ENCODE assay signal across 33 cellular contexts in the genomic region with DNA sequence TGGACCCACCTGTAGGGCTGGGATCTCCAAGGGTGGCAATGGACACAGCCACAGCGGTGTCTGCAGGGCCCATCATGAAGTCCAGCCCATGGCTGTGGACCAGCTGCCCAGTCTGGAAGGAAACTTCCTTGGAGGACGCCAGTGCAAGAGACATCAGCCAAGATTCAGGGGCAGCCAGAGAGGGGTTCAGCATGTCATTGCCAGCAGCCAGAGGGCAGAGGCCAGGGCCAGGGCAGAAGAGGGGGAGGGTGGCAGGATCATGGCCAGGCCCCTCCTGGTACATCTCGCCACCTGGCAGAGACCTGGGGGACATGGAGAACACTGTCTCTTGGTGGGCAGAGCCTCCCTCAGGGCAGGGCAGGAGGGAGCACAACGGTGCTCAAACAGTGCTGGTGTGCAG. TPM values are rescaled to one million over a fixed set of nuclear protein-coding genes. Genes with fewer than 3 reads are reported as not detected.
"Had no signal": no experiment of that assay in that cellular context is flagged by ENCODE, and none has a peak within 500 bp of the region (broad histone marks: within the 10 kb centered on the region; RNA-seq: fewer than 3 reads in every experiment).

No MANE protein-coding gene starts in this region.

- ATAC-seq: activated CD4-positive, alpha-beta T cell treated with anti-CD3 and anti-CD28 coated beads for 36 hours; activated CD4-positive, CD25-positive, alpha-beta regulatory T cell treated with anti-CD3 and anti-CD28 coated beads, Interleukin-2, amount 50 U/mL, for 24 hours; activated CD8-positive, alpha-beta memory T cell treated with anti-CD3 and anti-CD28 coated beads, Interleukin-2, amount 10 ng/mL, durations not matched to agents 7 days and 5 days; activated CD8-positive, alpha-beta T cell treated with anti-CD3 and anti-CD28 coated beads, Interleukin-2, amount 10 ng/mL, durations not matched to agents 7 days and 5 days; activated naive CD8-positive, alpha-beta T cell treated with anti-CD3 and anti-CD28 coated beads, Interleukin-2, amount 50 U/mL, for 24 hours; WTC11 had no signal

- DNase-seq: activated CD4-positive, alpha-beta memory T cell treated with anti-CD3 and anti-CD28 coated beads, Interleukin-2, amount 10 ng/mL, durations not matched to agents 7 days and 5 days; activated CD4-positive, alpha-beta T cell treated with anti-CD3 and anti-CD28 coated beads for 1 hour; activated CD4-positive, alpha-beta T cell treated with anti-CD3 and anti-CD28 coated beads for 36 hours; activated CD4-positive, alpha-beta T cell treated with anti-CD3 and anti-CD28 coated beads for 48 hours; activated CD4-positive, alpha-beta T cell treated with anti-CD3 and anti-CD28 coated beads, Interleukin-2, amount 10 ng/mL, durations not matched to agents 7 days and 5 days; activated CD4-positive, alpha-beta T cell treated with anti-CD3 and anti-CD28 coated beads, Interleukin-2, amount 50 U/mL, for 48 hours; activated CD4-positive, CD25-positive, alpha-beta regulatory T cell; activated CD8-positive, alpha-beta memory T cell treated with anti-CD3 and anti-CD28 coated beads for 24 hours; activated CD8-positive, alpha-beta memory T cell treated with anti-CD3 and anti-CD28 coated beads, Interleukin-2, amount 10 ng/mL, durations not matched to agents 7 days and 5 days; activated CD8-positive, alpha-beta memory T cell treated with anti-CD3 and anti-CD28 coated beads, Interleukin-2, amount 50 U/mL, for 48 hours; activated CD8-positive, alpha-beta T cell treated with anti-CD3 and anti-CD28 coated beads, Interleukin-2, amount 10 ng/mL, durations not matched to agents 7 days and 5 days; activated effector memory CD4-positive, alpha-beta T cell treated with Interleukin-2 at 50 U/mL for 16 hours; activated gamma-delta T cell; activated naive CD4-positive, alpha-beta T cell treated with anti-CD3 and anti-CD28 coated beads, Interleukin-2, amount 10 ng/mL, durations not matched to agents 7 days and 5 days; activated naive CD4-positive, alpha-beta T cell treated with Interleukin-2 at 50 U/mL for 16 hours; activated naive CD8-positive, alpha-beta T cell treated with anti-CD3 and anti-CD28 coated beads, Interleukin-2, amount 10 ng/mL, durations not matched to agents 7 days and 5 days; activated naive CD8-positive, alpha-beta T cell treated with anti-CD3 and anti-CD28 coated beads, Interleukin-2, amount 50 U/mL, for 24 hours; activated T-cell treated with anti-CD3 and anti-CD28 coated beads, Interleukin-2, amount 50 U/mL, for 24 hours; activated T-cell treated with anti-CD3 and anti-CD28 coated beads, Interleukin-2, amount 50 U/mL, for 48 hours; amygdala; anterior cingulate cortex; caudate nucleus; cerebellar nuclear complex; T-helper 1 cell; T-helper 2 cell; T-helper 9 cell; WERI-Rb-1 had no signal

- H3K4me3 ChIP-seq: ascending aorta, cardiac muscle cell had no signal

- H3K4me1 ChIP-seq: ascending aorta had no signal

- H3K36me3 ChIP-seq: ascending aorta, cardiac muscle cell, WERI-Rb-1 had no signal

- H3K27me3 ChIP-seq: ascending aorta, cardiac muscle cell had no signal

- H3K27ac ChIP-seq: ascending aorta, cardiac muscle cell, WERI-Rb-1 had no signal

RNA-seq across cellular contexts. Expression of a gene that starts 10.2 kb away (rescaled TPM):
- total RNA-seq: activated CD4-positive, alpha-beta memory T cell treated with anti-CD3 and anti-CD28 coated beads, Interleukin-2, amount 10 ng/mL, durations not matched to agents 7 days and 5 days; activated CD4-positive, alpha-beta T cell treated with anti-CD3 and anti-CD28 coated beads for 36 hours; activated CD4-positive, alpha-beta T cell treated with anti-CD3 and anti-CD28 coated beads, Interleukin-2, amount 10 ng/mL, durations not matched to agents 7 days and 5 days; activated CD8-positive, alpha-beta memory T cell treated with anti-CD3 and anti-CD28 coated beads, Interleukin-2, amount 10 ng/mL, durations not matched to agents 7 days and 5 days; activated CD8-positive, alpha-beta T cell treated with anti-CD3 and anti-CD28 coated beads, Interleukin-2, amount 10 ng/mL, durations not matched to agents 7 days and 5 days; activated naive CD8-positive, alpha-beta T cell treated with anti-CD3 and anti-CD28 coated beads, Interleukin-2, amount 10 ng/mL, durations not matched to agents 7 days and 5 days; activated T-helper 2 cell treated with anti-CD3 and anti-CD28 coated beads, Interferon-gamma antibody, Interleukin-2, Interleukin-4, amounts not matched to agents 10 μg/mL and 5 μg/mL and 100 μg/mL, durations not matched to agents 14 hours and 24 hours and 36 hours; ascending aorta; bronchial epithelial cell; cardiac muscle cell; WTC11 had no signal
